Comparison of ENCODE assay signal across 8 cellular contexts in genomic region chr2:214808961-214809750, GRCh38. TPM values are rescaled to one million over a fixed set of nuclear protein-coding genes. Genes with fewer than 3 reads are reported as not detected.
DNase-seq lines count a peak whose midpoint lies in the region; ATAC-seq and TF ChIP-seq lines count a peak whose summit lies in the region.

TSS of gene BARD1 (minus strand) at chr2:214809683. CDS start at chr2:214809569, 114 bp downstream.

- H3K79me2 ChIP-seq in OCI-LY3 (ENCODE audit: low read length) (peaks cover 48% of the 10 kb centered on the region), neural progenitor cell (ENCODE audit: low read depth) (peaks cover 50% of the 10 kb centered on the region)

- ATAC-seq in CD4-positive, CD25-positive, alpha-beta regulatory T cell (ENCODE audit: low read depth in 2 of 2): peak; percentile 35 to 36
- peak; percentile 32 for ATAC-seq in GM19324 (IDR thresholded peaks at IDR 0.05; ENCODE audit: low FRiP score, unreplicated experiment)
- ATAC-seq in HG03442 (IDR thresholded peaks at IDR 0.05; ENCODE audit: unreplicated experiment): peak; percentile 20
- ATAC-seq in activated T-helper 17 cell treated with anti-CD3 and anti-CD28 coated beads, Interleukin-2, amount 50 U/mL, for 72 hours (replicated peaks): peak; percentile 24

- no peaks in the 10 kb centered on the region for H3K9me3 Mint-ChIP-seq in CD4-positive, CD25-positive, alpha-beta regulatory T cell
- no peaks in the 10 kb centered on the region for H3K9me3 Mint-ChIP-seq in activated T-helper 17 cell treated with anti-CD3 and anti-CD28 coated beads, Interleukin-2, amount 50 U/mL, for 72 hours
- peaks cover 8% of the 10 kb centered on the region for H3K9me3 Mint-ChIP-seq in neural progenitor cell

- H4K20me1 ChIP-seq in OCI-LY3 (ENCODE audit: insufficient read depth, low read length) (peaks cover 34% of the 10 kb centered on the region), neural progenitor cell (ENCODE audit: low read depth) (peaks cover 38% of the 10 kb centered on the region)

- H3K36me3 ChIP-seq in CD4-positive, CD25-positive, alpha-beta regulatory T cell (ENCODE audit: control insufficient read depth, insufficient read depth, low read length): no peaks in the 10 kb centered on the region
- H3K36me3 ChIP-seq in OCI-LY3 (replicated peaks; ENCODE audit: low read depth, low read length) (peaks cover 8% of the 10 kb centered on the region), neural progenitor cell (no peaks in the 10 kb centered on the region)

- H3K27me3 Mint-ChIP-seq in CD4-positive, CD25-positive, alpha-beta regulatory T cell: peaks cover 5% of the 10 kb centered on the region
- H3K27me3 Mint-ChIP-seq in activated T-helper 17 cell treated with anti-CD3 and anti-CD28 coated beads, Interleukin-2, amount 50 U/mL, for 72 hours: no peaks in the 10 kb centered on the region
- no peaks in the 10 kb centered on the region for H3K27me3 Mint-ChIP-seq in neural progenitor cell (ENCODE audit: insufficient read depth, low read depth)

- TF ChIP-seq CTCF in OCI-LY3 (IDR thresholded peaks at IDR 0.05; ENCODE audit: low read depth, low read length): no peak
- TF ChIP-seq CTCF in fibroblast of pulmonary artery (IDR thresholded peaks at IDR 0.05; ENCODE audit: low read length, missing control alignments): no peak
- no peak for TF ChIP-seq CTCF in neural progenitor cell (IDR thresholded peaks at IDR 0.05)

- peak within 1 kb of the TSS; percentile 86 for H3K27ac ChIP-seq in CD4-positive, CD25-positive, alpha-beta regulatory T cell (ENCODE audit: insufficient read depth, low read length, poor library complexity, severe bottlenecking)
- H3K27ac ChIP-seq in OCI-LY3 (ENCODE audit: low read length): peak within 1 kb of the TSS; percentile 88
- peak within 1 kb of the TSS; percentile 90 for H3K27ac ChIP-seq in neural progenitor cell

- H3K9me3 ChIP-seq in CD4-positive, CD25-positive, alpha-beta regulatory T cell (ENCODE audit: control insufficient read depth in 2 of 2, low read length in 2 of 2): no peaks in the 10 kb centered on the region
- H3K9me3 ChIP-seq in OCI-LY3 (ENCODE audit: insufficient read depth, low read length) (no peaks in the 10 kb centered on the region), neural progenitor cell (ENCODE audit: low read depth) (no peaks in the 10 kb centered on the region)

- peaks cover 32% of the 10 kb centered on the region for H3K4me1 ChIP-seq in CD4-positive, CD25-positive, alpha-beta regulatory T cell (ENCODE audit: control insufficient read depth, insufficient read depth, low read length, poor library complexity, severe bottlenecking)
- H3K4me1 ChIP-seq in OCI-LY3 (ENCODE audit: low read length) (peaks cover 13% of the 10 kb centered on the region), neural progenitor cell (peaks cover 14% of the 10 kb centered on the region)

- H3K4me2 ChIP-seq in OCI-LY3 (ENCODE audit: low read length) (peak within 1 kb of the TSS; percentile 96), neural progenitor cell (peak within 1 kb of the TSS; percentile 88)

- H3K4me1 Mint-ChIP-seq in CD4-positive, CD25-positive, alpha-beta regulatory T cell: peaks cover 14 to 60% (median 41%) of the 10 kb centered on the region in 4 donors
- peaks cover 15% of the 10 kb centered on the region for H3K4me1 Mint-ChIP-seq in activated T-helper 17 cell treated with anti-CD3 and anti-CD28 coated beads, Interleukin-2, amount 50 U/mL, for 72 hours
- peaks cover 29% of the 10 kb centered on the region for H3K4me1 Mint-ChIP-seq in neural progenitor cell

- no peaks in the 10 kb centered on the region for H3K36me3 Mint-ChIP-seq in CD4-positive, CD25-positive, alpha-beta regulatory T cell
- H3K36me3 Mint-ChIP-seq in activated T-helper 17 cell treated with anti-CD3 and anti-CD28 coated beads, Interleukin-2, amount 50 U/mL, for 72 hours (ENCODE audit: low read depth): peaks cover 5% of the 10 kb centered on the region
- peaks cover 19% of the 10 kb centered on the region for H3K36me3 Mint-ChIP-seq in neural progenitor cell

- H3K27me3 ChIP-seq in CD4-positive, CD25-positive, alpha-beta regulatory T cell (ENCODE audit: control insufficient read depth, insufficient read depth, low read length): no peaks in the 10 kb centered on the region
- no peaks in the 10 kb centered on the region for H3K27me3 ChIP-seq in OCI-LY3 (ENCODE audit: low read depth, low read length)
- H3K27me3 ChIP-seq in neural progenitor cell: peaks cover 14% of the 10 kb centered on the region

- H3K27ac Mint-ChIP-seq in CD4-positive, CD25-positive, alpha-beta regulatory T cell: peak within 1 kb of the TSS; percentile 73 to 95 (median 76)
- peak within 1 kb of the TSS; percentile 80 for H3K27ac Mint-ChIP-seq in activated T-helper 17 cell treated with anti-CD3 and anti-CD28 coated beads, Interleukin-2, amount 50 U/mL, for 72 hours
- H3K27ac Mint-ChIP-seq in neural progenitor cell: peak within 1 kb of the TSS; percentile 97

- peak within 1 kb of the TSS; percentile 96 to 99 (median 98) for H3K4me3 Mint-ChIP-seq in CD4-positive, CD25-positive, alpha-beta regulatory T cell
- peak within 1 kb of the TSS; percentile 94 for H3K4me3 Mint-ChIP-seq in activated T-helper 17 cell treated with anti-CD3 and anti-CD28 coated beads, Interleukin-2, amount 50 U/mL, for 72 hours
- peak within 1 kb of the TSS; percentile 92 for H3K4me3 Mint-ChIP-seq in neural progenitor cell

- peak; percentile 56 to 79 (median 70) for DNase-seq in CD4-positive, CD25-positive, alpha-beta regulatory T cell
- DNase-seq in fibroblast of pulmonary artery (ENCODE audit: low read depth) (peak; percentile 46), neural progenitor cell (ENCODE audit: low spot score) (peak; percentile 70), superior temporal gyrus (ENCODE audit: extremely low spot score) (peak; percentile 49)

- H3K9ac ChIP-seq in OCI-LY3 (ENCODE audit: low read length) (peak within 1 kb of the TSS; percentile 87), neural progenitor cell (peak within 1 kb of the TSS; percentile 75)

- H3K4me3 ChIP-seq in CD4-positive, CD25-positive, alpha-beta regulatory T cell (ENCODE audit: low read depth, low read length): peak within 1 kb of the TSS; percentile 98
- H3K4me3 ChIP-seq in OCI-LY3 (ENCODE audit: low read length): peak within 1 kb of the TSS; percentile 97
- peak within 1 kb of the TSS; percentile 88 for H3K4me3 ChIP-seq in fibroblast of pulmonary artery (replicated peaks; ENCODE audit: low read depth, low read length)
- peak within 1 kb of the TSS; percentile 81 for H3K4me3 ChIP-seq in neural progenitor cell

- peaks cover 17% of the 10 kb centered on the region for H3F3A ChIP-seq in neural progenitor cell (ENCODE audit: low read depth)

- H2AFZ ChIP-seq in OCI-LY3 (ENCODE audit: low read depth, low read length): peak within 1 kb of the TSS; percentile 95
- peak within 1 kb of the TSS; percentile 66 for H2AFZ ChIP-seq in neural progenitor cell (replicated peaks)

RNA-seq across cellular contexts. Expression of gene BARD1, which starts in this region (rescaled TPM):
- total RNA-seq in CD4-positive, CD25-positive, alpha-beta regulatory T cell: 24.4 TPM
- 10 to 100 TPM; 12.1 to 37.3 (median 16.8) TPM for polyA plus RNA-seq in CD4-positive, CD25-positive, alpha-beta regulatory T cell
- 10 to 100 TPM; 22.3 to 30.8 TPM for total RNA-seq in activated T-helper 17 cell treated with anti-CD3 and anti-CD28 coated beads, Interleukin-2, amount 50 U/mL, for 72 hours
- 38.6 and 42.8 TPM in 2 replicates for total RNA-seq in neural progenitor cell (ENCODE audit: low replicate concordance)

Comparison
In these comparisons a context has a peak if more than half of its experiments do, and no peak if none do; other contexts are left out.
1. Peak in every context shown above with its lines: DNase-seq, ATAC-seq, H3K4me3 ChIP-seq and H3K27ac ChIP-seq.